In genomic region chr12:8018213-8018612, GRCh38 we compare ENCODE assay signal across 9 cellular contexts. TPM values are rescaled to one million over a fixed set of nuclear protein-coding genes. Genes with fewer than 3 reads are reported as not detected.
DNase-seq lines count a peak whose midpoint lies in the region; ATAC-seq, FAIRE-seq and TF ChIP-seq lines count a peak whose summit lies in the region.
"Not testable (repeated sequence)": the region's sequence is repeated elsewhere in the genome, so short reads cannot be mapped to it uniquely, and the experiment has no call there.
"Had no signal": no experiment of that assay in that cellular context is flagged by ENCODE, and none has a peak within 500 bp of the region (broad histone marks: within the 10 kb centered on the region; RNA-seq: fewer than 3 reads in every experiment).

No MANE protein-coding gene starts in this region.

- H2BK12ac ChIP-seq in trophoblast cell (ENCODE audit: low read length): not testable (repeated sequence)

- not testable (repeated sequence) for H4K8ac ChIP-seq in mesendoderm (ENCODE audit: low read depth, low read length); trophoblast cell (ENCODE audit: low read depth, low read length)

- ATAC-seq in CD8-positive, alpha-beta T cell; K562: not testable (repeated sequence)

- not testable (repeated sequence) for H3K4me1 Mint-ChIP-seq in CD8-positive, alpha-beta T cell (ENCODE audit: low read depth); activated CD4-positive, alpha-beta memory T cell treated with anti-CD3 and anti-CD28 coated beads for 36 hours (ENCODE audit: low read depth)

- POLR2A ChIA-PET in CD8-positive, alpha-beta T cell (lab: Charles Lee); activated CD4-positive, alpha-beta memory T cell treated with anti-CD3 and anti-CD28 coated beads for 36 hours (lab: Charles Lee); K562 (lab: Yijun Ruan, JAX): not testable (repeated sequence)

- H3F3A ChIP-seq in Loucy (ENCODE audit: low read depth): not testable (repeated sequence)

- H3K9ac ChIP-seq in Loucy (ENCODE audit: low read depth, low read length, poor library complexity, severe bottlenecking): peak overlapping the region; percentile 76
- not testable (repeated sequence) for H3K9ac ChIP-seq in K562 (ENCODE audit: insufficient read depth in 1 of 2, low read depth in 2 of 2, low read length in 2 of 2); mesendoderm (ENCODE audit: low read length); trophoblast cell (ENCODE audit: low read length)

- H3K18ac ChIP-seq in mesendoderm (ENCODE audit: low read length); trophoblast cell (ENCODE audit: low read length): not testable (repeated sequence)

- not testable (repeated sequence) for H3K9me2 ChIP-seq in Loucy (replicated peaks; ENCODE audit: low read depth, low read length)

- not testable (repeated sequence) for TF ChIP-seq POLR2A in K562 (conservative IDR thresholded peaks at IDR 0.05)

- H3K9me3 ChIP-seq in CD8-positive, alpha-beta T cell (ENCODE audit: low read length); Loucy (ENCODE audit: insufficient read depth, low read depth, low read length); K562 (replicated peaks; ENCODE audit: control insufficient read depth, insufficient read depth, low read depth, low read length); left ventricle myocardium inferior (replicated peaks); trophoblast cell (ENCODE audit: insufficient read depth, low read depth, low read length); thymus (ENCODE audit: control insufficient read depth): not testable (repeated sequence)

- H3K4me3 Mint-ChIP-seq in CD8-positive, alpha-beta T cell: peak overlapping the region; percentile 69
- peak overlapping the region; percentile 56 for H3K4me3 Mint-ChIP-seq in activated CD4-positive, alpha-beta memory T cell treated with anti-CD3 and anti-CD28 coated beads for 36 hours

- DNase-seq in CD8-positive, alpha-beta T cell; activated CD4-positive, alpha-beta memory T cell treated with anti-CD3 and anti-CD28 coated beads for 36 hours; K562 (ENCODE audit: extremely low read depth in 1 of 4, low spot score in 3 of 4); left ventricle myocardium inferior; mesendoderm: not testable (repeated sequence)
- peak in 1 of 2 donors; percentile 53 for DNase-seq in trophoblast cell

- not testable (repeated sequence) for H3K14ac ChIP-seq in trophoblast cell (ENCODE audit: low read length)

- H3K79me2 ChIP-seq in Loucy (ENCODE audit: insufficient read depth, low read length); K562 (ENCODE audit: control insufficient read depth, insufficient read depth, low read length); mesendoderm (ENCODE audit: control insufficient read depth, insufficient read depth, low read length); trophoblast cell (ENCODE audit: control insufficient read depth, insufficient read depth, low read length, poor library complexity): not testable (repeated sequence)

- not testable (repeated sequence) for H3K23ac ChIP-seq in mesendoderm (ENCODE audit: low read length); trophoblast cell (ENCODE audit: low read length)

- H2BK5ac ChIP-seq in mesendoderm (ENCODE audit: low read length); trophoblast cell (ENCODE audit: low read depth, low read length, poor library complexity): not testable (repeated sequence)

- WGBS in K562 (ENCODE audit: insufficient coverage, low coverage, missing lambda C conversion rate): 43% methylated on average over 6 of the region's 16 CpGs
- WGBS in mesendoderm (ENCODE audit: extremely low coverage, insufficient coverage, low lambda C conversion rate): no CpG with 5 or more reads among the region's 16 CpGs
- no CpG with 5 or more reads among the region's 16 CpGs for WGBS in trophoblast cell (ENCODE audit: extremely low coverage, insufficient coverage, insufficient read length)
- 77% methylated on average over 16 of the region's 16 CpGs for WGBS in thymus

- H2AFZ ChIP-seq in Loucy (ENCODE audit: low read length): peak overlapping the region; percentile 95; the same call in 1 of the 2 replicates
- not testable (repeated sequence) for H2AFZ ChIP-seq in K562 (ENCODE audit: low read depth, low read length); trophoblast cell (ENCODE audit: insufficient read depth, low read length, poor library complexity)

- not testable (repeated sequence) for H3K27ac ChIP-seq in CD8-positive, alpha-beta T cell (ENCODE audit: low read depth, low read length); K562 (ENCODE audit: extremely low read depth, low read depth, low read length); left ventricle myocardium inferior (replicated peaks); mesendoderm (ENCODE audit: low read depth, low read length); trophoblast cell (ENCODE audit: low read depth, low read length); thymus (ENCODE audit: low read depth)

- H4K12ac ChIP-seq in trophoblast cell (ENCODE audit: low read depth, low read length): not testable (repeated sequence)

- peak overlapping the region; percentile 86 for H3K56ac ChIP-seq in mesendoderm (ENCODE audit: low read length)

- intact Hi-C loops in CD8-positive, alpha-beta T cell (cut with DNase I, micrococcal nuclease); activated CD4-positive, alpha-beta memory T cell treated with anti-CD3 and anti-CD28 coated beads for 36 hours (cut with micrococcal nuclease); K562 (cut with micrococcal nuclease); left ventricle myocardium inferior (cut with micrococcal nuclease): not testable (repeated sequence)

- TF ChIP-seq CTCF in CD8-positive, alpha-beta T cell (IDR thresholded peaks at IDR 0.05); Loucy (conservative IDR thresholded peaks at IDR 0.05; ENCODE audit: low read length); K562 (IDR thresholded peaks at IDR 0.05 in 2 of 3, conservative IDR thresholded peaks at IDR 0.05 in 1 of 3; ENCODE audit: insufficient read depth in 2 of 3, low read depth in 1 of 3, low read length in 3 of 3); left ventricle myocardium inferior (IDR thresholded peaks at IDR 0.05; ENCODE audit: borderline replicate concordance): not testable (repeated sequence)

- peaks cover 23% of the 10 kb centered on the region for H3K27me3 Mint-ChIP-seq in CD8-positive, alpha-beta T cell (ENCODE audit: low read depth)
- H3K27me3 Mint-ChIP-seq in activated CD4-positive, alpha-beta memory T cell treated with anti-CD3 and anti-CD28 coated beads for 36 hours: peaks cover 27% of the 10 kb centered on the region

- FAIRE-seq in K562 (lab: Jason Lieb, UNC): not testable (repeated sequence)

- not testable (repeated sequence) for H3K27ac Mint-ChIP-seq in CD8-positive, alpha-beta T cell; activated CD4-positive, alpha-beta memory T cell treated with anti-CD3 and anti-CD28 coated beads for 36 hours

- not testable (repeated sequence) for H3K27me3 ChIP-seq in CD8-positive, alpha-beta T cell (ENCODE audit: insufficient read depth, low read length); Loucy (ENCODE audit: insufficient read depth, low read length, poor library complexity, severe bottlenecking); K562 (ENCODE audit: control insufficient read depth in 2 of 2, insufficient read depth in 2 of 2, low read length in 2 of 2); mesendoderm (ENCODE audit: insufficient read depth, low read length, poor library complexity); trophoblast cell (ENCODE audit: insufficient read depth, low read length); thymus (ENCODE audit: control insufficient read depth, insufficient read depth)
- H3K27me3 ChIP-seq in left ventricle myocardium inferior (ENCODE audit: low read depth): peaks cover 59% of the 10 kb centered on the region

- H3K79me1 ChIP-seq in mesendoderm (ENCODE audit: low read length); trophoblast cell (ENCODE audit: low read length): not testable (repeated sequence)

- not testable (repeated sequence) for H3K9me1 ChIP-seq in K562 (ENCODE audit: control insufficient read depth, insufficient read depth, low read length)

- not testable (repeated sequence) for TF ChIP-seq EP300 in K562 (IDR thresholded peaks at IDR 0.05; ENCODE audit: low read length)

- peak overlapping the region; percentile 44 for H3K4me3 ChIP-seq in CD8-positive, alpha-beta T cell (ENCODE audit: low read depth, low read length)
- H3K4me3 ChIP-seq in Loucy (ENCODE audit: low read length, poor library complexity, severe bottlenecking): peak overlapping the region; percentile 89
- not testable (repeated sequence) for H3K4me3 ChIP-seq in K562; mesendoderm (ENCODE audit: low read length); trophoblast cell (ENCODE audit: low read depth, low read length)
- H3K4me3 ChIP-seq in left ventricle myocardium inferior: peak overlapping the region; percentile 65
- H3K4me3 ChIP-seq in thymus (ENCODE audit: low read length): peak overlapping the region; percentile 63

- H3K36me3 Mint-ChIP-seq in CD8-positive, alpha-beta T cell; activated CD4-positive, alpha-beta memory T cell treated with anti-CD3 and anti-CD28 coated beads for 36 hours: not testable (repeated sequence)

- not testable (repeated sequence) for H2AK5ac ChIP-seq in mesendoderm (ENCODE audit: low read length); trophoblast cell (ENCODE audit: low read length)

- H3K4me1 ChIP-seq in CD8-positive, alpha-beta T cell (ENCODE audit: insufficient read depth, low read length); mesendoderm (ENCODE audit: control insufficient read depth, low read depth, low read length); trophoblast cell (ENCODE audit: control insufficient read depth in 1 of 2, insufficient read depth in 2 of 2, low read length in 2 of 2); thymus (ENCODE audit: control insufficient read depth, insufficient read depth, low read length): not testable (repeated sequence)
- H3K4me1 ChIP-seq in Loucy (ENCODE audit: insufficient read depth, low read length, poor library complexity, severe bottlenecking) (peaks cover 20% of the 10 kb centered on the region), K562 (replicated peaks in 1 of 2; ENCODE audit: control insufficient read depth in 2 of 2, insufficient read depth in 2 of 2, low read length in 2 of 2) (peaks cover 2 to 13% of the 10 kb centered on the region in 2 experiments; a peak in 2 of 5 replicates), left ventricle myocardium inferior (peaks cover 13% of the 10 kb centered on the region)

- H3K4me2 ChIP-seq in Loucy (ENCODE audit: low read depth, low read length, poor library complexity, severe bottlenecking) (peak overlapping the region; percentile 98), K562 (ENCODE audit: insufficient read depth, low read length) (peak overlapping the region; percentile 58; the same call in 1 of the 2 replicates), mesendoderm (ENCODE audit: low read length) (peak overlapping the region; percentile 61), trophoblast cell (ENCODE audit: low read length) (peak overlapping the region; percentile 69)

- CTCF ChIA-PET in CD8-positive, alpha-beta T cell (lab: Charles Lee); activated CD4-positive, alpha-beta memory T cell treated with anti-CD3 and anti-CD28 coated beads for 36 hours (lab: Charles Lee); K562 (lab: Yijun Ruan, JAX; ENCODE audit: low intra/inter-chr PET ratio): not testable (repeated sequence)

- BruUV-seq in K562 (replicated peaks; lab: Mats Ljungman, UMichigan): not testable (repeated sequence)

- in situ Hi-C loops in K562 (cut with MboI): not testable (repeated sequence)

- H4K20me1 ChIP-seq in Loucy (ENCODE audit: insufficient read depth, low read length, poor library complexity, severe bottlenecking); K562 (replicated peaks; ENCODE audit: control insufficient read depth, insufficient read depth, low read length): not testable (repeated sequence)

- not testable (repeated sequence) for H3K4ac ChIP-seq in mesendoderm (ENCODE audit: low read depth, low read length); trophoblast cell (ENCODE audit: low read depth, low read length)

- not testable (repeated sequence) for H2BK15ac ChIP-seq in mesendoderm (replicated peaks; ENCODE audit: low read depth)

- H4K5ac ChIP-seq in mesendoderm (ENCODE audit: low read length): not testable (repeated sequence)

- not testable (repeated sequence) for TF ChIP-seq RAD21 in K562 (CRISPR knock-in tag; conservative IDR thresholded peaks at IDR 0.05 in 1 of 2, IDR thresholded peaks at IDR 0.05 in 1 of 2)

- not testable (repeated sequence) for H3K36me3 ChIP-seq in CD8-positive, alpha-beta T cell (ENCODE audit: insufficient read depth, low read length); Loucy (ENCODE audit: insufficient read depth, low read length); K562 (ENCODE audit: control insufficient read depth, insufficient read depth, low read length); left ventricle myocardium inferior; mesendoderm (ENCODE audit: control insufficient read depth, insufficient read depth, low read length); trophoblast cell (ENCODE audit: control insufficient read depth in 1 of 2, insufficient read depth in 2 of 2, low read length in 2 of 2); thymus (ENCODE audit: control insufficient read depth, insufficient read depth)

- H4K91ac ChIP-seq in trophoblast cell (ENCODE audit: low read depth, low read length): not testable (repeated sequence)

- H3K9me3 Mint-ChIP-seq in CD8-positive, alpha-beta T cell; activated CD4-positive, alpha-beta memory T cell treated with anti-CD3 and anti-CD28 coated beads for 36 hours: not testable (repeated sequence)

- H2BK120ac ChIP-seq in mesendoderm (ENCODE audit: low read depth, low read length); trophoblast cell (ENCODE audit: insufficient read depth, low read length, poor library complexity): not testable (repeated sequence)

RNA-seq across cellular contexts. Expression of gene FOXJ2, which starts 14.3 kb away (rescaled TPM):
- 10 to 100 TPM; 38.9 to 39.3 TPM for total RNA-seq in CD8-positive, alpha-beta T cell
- total RNA-seq in activated CD4-positive, alpha-beta memory T cell treated with anti-CD3 and anti-CD28 coated beads for 36 hours: 10 to 100 TPM; 16.7 to 17.1 TPM
- 4.7 and 7.3 TPM in 2 replicates for total RNA-seq in K562 (2011; cell fraction: chromatin; rRNA removed; ENCODE audit: low replicate concordance)
- 4.7 and 4.9 TPM in 2 replicates for total RNA-seq in K562 (2011; cell fraction: nucleolus; rRNA removed)
- 4.8 and 7.8 TPM in 2 replicates for total RNA-seq in K562 (2011; cell fraction: nucleoplasm; rRNA removed)
- total RNA-seq in K562 (2014; rRNA removed) (2.9 and 4.0 TPM in 2 replicates), K562 (2014; rRNA removed; fragmentation: Illumina TruSeq; extraction: Trizol) (1.9 and 2.1 TPM in 2 replicates), K562 (2015; rRNA removed; fragmentation: Illumina TruSeq; extraction: Trizol) (2.4 and 2.5 TPM in 2 replicates), K562 (2021) (6.6 and 6.8 TPM in 2 replicates), left ventricle myocardium inferior (22.1 TPM)
- polyA plus RNA-seq in K562 (2011; rRNA removed) (2.3 and 3.2 TPM in 2 replicates), K562 (2014; fragmentation: Illumina TruSeq; extraction: Trizol) (5.7 and 7.5 TPM in 2 replicates), K562 (2014; fragmentation: Nextera tagmentation; extraction: Ambion mirVana) (1 to 10 TPM; 1.0 to 1.1 TPM), K562 (2014; rRNA removed) (3.7 and 4.2 TPM in 2 replicates), thymus (8.9 TPM)
- 1.6 and 2.1 TPM in 2 replicates for polyA plus RNA-seq in K562 (2011; cell fraction: cytosol; rRNA removed)
- 4.8 and 7.3 TPM in 2 replicates for polyA plus RNA-seq in K562 (2011; cell fraction: nucleus; rRNA removed)
- polyA plus RNA-seq in K562 (2012): 5.1 and 6.6 TPM in 2 replicates
- polyA minus RNA-seq in K562 (2011; rRNA and poly(A)+ RNA removed): 2.2 TPM in 2 replicates
- polyA minus RNA-seq in K562 (2011; cell fraction: cytosol; rRNA and poly(A)+ RNA removed): 2.2 and 3.4 TPM in 2 replicates
- 1.6 and 2.4 TPM in 2 replicates for polyA minus RNA-seq in K562 (2011; cell fraction: nucleus; rRNA and poly(A)+ RNA removed)
- polyA plus RNA-seq in mesendoderm (2013, experiment 1 of 2): 6.4 TPM
- 6.6 TPM for polyA plus RNA-seq in mesendoderm (2013, experiment 2 of 2)
- polyA plus RNA-seq in trophoblast cell (2013): 22.7 TPM in 2 replicates

RNA-seq across cellular contexts. Expression of gene C3AR1, which starts 47.9 kb away (rescaled TPM):
- total RNA-seq in CD8-positive, alpha-beta T cell: 1 to 10 TPM; 1.8 to 2.8 TPM
- total RNA-seq in activated CD4-positive, alpha-beta memory T cell treated with anti-CD3 and anti-CD28 coated beads for 36 hours: under 1 TPM; 0.94 to 0.97 TPM
- total RNA-seq in K562 (2011; cell fraction: chromatin; rRNA removed; ENCODE audit: low replicate concordance): 8.0 and 9.9 TPM in 2 replicates
- 8.6 and 12.2 TPM in 2 replicates for total RNA-seq in K562 (2011; cell fraction: nucleolus; rRNA removed)
- total RNA-seq in K562 (2011; cell fraction: nucleoplasm; rRNA removed): 8.4 and 9.2 TPM in 2 replicates
- total RNA-seq in K562 (2014; rRNA removed): 2.2 and 2.5 TPM in 2 replicates
- 3.7 and 3.8 TPM in 2 replicates for total RNA-seq in K562 (2014; rRNA removed; fragmentation: Illumina TruSeq; extraction: Trizol)
- 2.4 and 2.5 TPM in 2 replicates for total RNA-seq in K562 (2015; rRNA removed; fragmentation: Illumina TruSeq; extraction: Trizol)
- total RNA-seq in K562 (2021): 3.5 and 3.9 TPM in 2 replicates
- 3.6 and 9.5 TPM in 2 replicates for polyA plus RNA-seq in K562 (2011; rRNA removed)
- 4.2 and 13.5 TPM in 2 replicates for polyA plus RNA-seq in K562 (2011; cell fraction: cytosol; rRNA removed)
- polyA plus RNA-seq in K562 (2011; cell fraction: nucleus; rRNA removed): 3.5 and 8.0 TPM in 2 replicates
- 4.2 and 4.7 TPM in 2 replicates for polyA plus RNA-seq in K562 (2012)
- polyA plus RNA-seq in K562 (2014; fragmentation: Illumina TruSeq; extraction: Trizol): 7.0 and 7.2 TPM in 2 replicates
- 10 to 100 TPM; 11.5 to 12.9 TPM for polyA plus RNA-seq in K562 (2014; fragmentation: Nextera tagmentation; extraction: Ambion mirVana)
- 4.7 and 5.3 TPM in 2 replicates for polyA plus RNA-seq in K562 (2014; rRNA removed)
- 4.7 and 8.5 TPM in 2 replicates for polyA minus RNA-seq in K562 (2011; rRNA and poly(A)+ RNA removed)
- 0.64 and 5.8 TPM in 2 replicates for polyA minus RNA-seq in K562 (2011; cell fraction: cytosol; rRNA and poly(A)+ RNA removed)
- 1.8 and 2.4 TPM in 2 replicates for polyA minus RNA-seq in K562 (2011; cell fraction: nucleus; rRNA and poly(A)+ RNA removed)
- 5.5 TPM for total RNA-seq in left ventricle myocardium inferior
- not detected for polyA plus RNA-seq in mesendoderm (2013, experiment 1 of 2)
- not detected for polyA plus RNA-seq in mesendoderm (2013, experiment 2 of 2)
- polyA plus RNA-seq in trophoblast cell (2013): 0.10 TPM in 2 replicates
- 9.6 TPM for polyA plus RNA-seq in thymus
- total RNA-seq: HT-29 had no signal
